In genomic region chr10:11909618-11910017, GRCh38 we compare ENCODE assay signal across 2 cellular contexts.
TF ChIP-seq lines count a peak whose summit lies in the region.

No MANE protein-coding gene starts in this region.

TF ChIP-seq in HEK293, 187 proteins besides CTCF, POLR2A, EP300 and RAD21:
- TF ChIP-seq ZNF398 (tag by site-specific recombination; IDR thresholded peaks at IDR 0.05) = no peak
- TF ChIP-seq ZNF394 (tag by site-specific recombination; IDR thresholded peaks at IDR 0.05; ENCODE audit: borderline replicate concordance) = no peak
- TF ChIP-seq ZNF624 (tag by site-specific recombination; IDR thresholded peaks at IDR 0.05) = no peak
- no peak for TF ChIP-seq ZNF221 (tag by site-specific recombination; IDR thresholded peaks at IDR 0.05; ENCODE audit: borderline replicate concordance)
- TF ChIP-seq ZNF324 (tag by site-specific recombination; IDR thresholded peaks at IDR 0.05) = no peak
- peak; percentile 64 for TF ChIP-seq ZIC2 (tag by site-specific recombination; IDR thresholded peaks at IDR 0.05)

TF ChIP-seq in K562, 482 proteins besides CTCF, POLR2A, EP300 and RAD21 (continued from another document):
- no peak for TF ChIP-seq CLOCK (CRISPR knock-in tag; IDR thresholded peaks at IDR 0.05; ENCODE audit: borderline replicate concordance)
